In genomic region chr4:1462009-1462767, GRCh38 we compare ENCODE assay signal across 20 cellular contexts. TPM values are rescaled to one million over a fixed set of nuclear protein-coding genes. Genes with fewer than 3 reads are reported as not detected.
DNase-seq lines count a peak whose midpoint lies in the region; ATAC-seq and TF ChIP-seq lines count a peak whose summit lies in the region.
"Had no signal": no experiment of that assay in that cellular context is flagged by ENCODE, and none has a peak within 500 bp of the region (broad histone marks: within the 10 kb centered on the region; RNA-seq: fewer than 3 reads in every experiment).

No MANE protein-coding gene starts in this region.

- intact Hi-C loops in cardiac septum (cut with DNase I) (no loop called here), upper lobe of right lung (cut with DNase I) (loop anchor here (10.0 kb wide), 1 partner anchor 57 kb away; the partner anchor contains the start of gene NKX1-1), esophagus muscularis mucosa (cut with DNase I) (no loop called here), stomach (cut with DNase I; ENCODE audit: low total_unique reads) (no loop called here)

- H3F3A ChIP-seq in neural progenitor cell (ENCODE audit: low read depth), result no peaks in the 10 kb centered on the region

- no peaks in the 10 kb centered on the region for H4K20me1 ChIP-seq in neural progenitor cell (ENCODE audit: low read depth)

- H3K4me1 Mint-ChIP-seq in glutamatergic neuron (ENCODE audit: low read depth, unreplicated experiment) (peaks cover 8% of the 10 kb centered on the region), neural progenitor cell (peaks cover 17% of the 10 kb centered on the region)

- no peak overlapping the region for H3K4me2 ChIP-seq in neural progenitor cell
- H3K4me2 ChIP-seq: A549, PC-9 had no signal

- H3K4me1 ChIP-seq in right atrium auricular region (no peaks in the 10 kb centered on the region), neural progenitor cell (peaks cover 12% of the 10 kb centered on the region), upper lobe of right lung (no peaks in the 10 kb centered on the region), esophagus muscularis mucosa (no peaks in the 10 kb centered on the region), stomach (no peaks in the 10 kb centered on the region)
- H3K4me1 ChIP-seq: A549 had no signal

- no peak for ATAC-seq in upper lobe of right lung
- ATAC-seq: A549, HCT116 had no signal

- H3K36me3 Mint-ChIP-seq in glutamatergic neuron (ENCODE audit: unreplicated experiment), result peaks cover 3% of the 10 kb centered on the region
- H3K36me3 Mint-ChIP-seq in neural progenitor cell, result no peaks in the 10 kb centered on the region

- H3K9ac ChIP-seq in neural progenitor cell, result no peak overlapping the region

- H3K27ac ChIP-seq in right atrium auricular region (no peak overlapping the region), neural progenitor cell (no peak overlapping the region), upper lobe of right lung (no peak overlapping the region), esophagus muscularis mucosa (replicated peaks in 1 of 4) (no peak overlapping the region), stomach (no peak overlapping the region)
- H3K27ac ChIP-seq: A549, PC-9 had no signal

- H3K4me3 Mint-ChIP-seq in glutamatergic neuron (ENCODE audit: unreplicated experiment) (no peak overlapping the region), neural progenitor cell (no peak overlapping the region)

- H3K27me3 ChIP-seq in right atrium auricular region (no peaks in the 10 kb centered on the region), neural progenitor cell (peaks cover 14% of the 10 kb centered on the region), upper lobe of right lung (peaks cover 54% of the 10 kb centered on the region), esophagus muscularis mucosa (peaks cover 0 to 93% (median 5%) of the 10 kb centered on the region in 4 donors), stomach (peaks cover 8 to 91% (median 44%) of the 10 kb centered on the region in 3 donors)

- TF ChIP-seq EP300 in esophagus muscularis mucosa (IDR thresholded peaks at IDR 0.05), result no peak
- TF ChIP-seq EP300 in stomach (IDR thresholded peaks at IDR 0.05), result no peak

- H3K9me3 ChIP-seq in right atrium auricular region (no peaks in the 10 kb centered on the region), neural progenitor cell (ENCODE audit: low read depth) (no peaks in the 10 kb centered on the region), upper lobe of right lung (no peaks in the 10 kb centered on the region), esophagus muscularis mucosa (no peaks in the 10 kb centered on the region), stomach (no peaks in the 10 kb centered on the region)
- H3K9me3 ChIP-seq: A549 had no signal

- 56% methylated on average over 18 of the region's 31 CpGs for WGBS in esophagus muscularis mucosa
- 36 to 55% (median 42%) methylated on average over 20 to 31 of the region's 31 CpGs for WGBS in stomach, 5 donors

- H3K27ac Mint-ChIP-seq in glutamatergic neuron (ENCODE audit: unreplicated experiment) (peak overlapping the region; percentile 55), neural progenitor cell (peak overlapping the region; percentile 81)

- peaks cover 8% of the 10 kb centered on the region for H3K9me3 Mint-ChIP-seq in glutamatergic neuron (ENCODE audit: unreplicated experiment)
- no peaks in the 10 kb centered on the region for H3K9me3 Mint-ChIP-seq in neural progenitor cell

- H3K79me2 ChIP-seq in neural progenitor cell (ENCODE audit: low read depth), result no peaks in the 10 kb centered on the region

- DNase-seq in cardiac septum (ENCODE audit: low spot score) (peak; percentile 74), right atrium auricular region (ENCODE audit: low spot score) (no peak), glutamatergic neuron (peak; percentile 55), neural progenitor cell (ENCODE audit: low spot score) (no peak), upper lobe of right lung (peak; percentile 52), NCI-H526 (lab: John Stamatoyannopoulos, UW) (no peak), esophagus muscularis mucosa (ENCODE audit: extremely low spot score) (no peak), stomach (no peak)
- DNase-seq: COR-L47, DMS153, KG1, NCI-H1048, NCI-H146, NCI-H2081 treated with DMSO at 0.1 percent for 48 hours, NCI-H510A, PC-9 had no signal

- H3K27me3 Mint-ChIP-seq in glutamatergic neuron (ENCODE audit: unreplicated experiment) (peaks cover 9% of the 10 kb centered on the region), neural progenitor cell (ENCODE audit: insufficient read depth, low read depth) (peaks cover 9% of the 10 kb centered on the region)

- H3K36me3 ChIP-seq in right atrium auricular region (no peaks in the 10 kb centered on the region), neural progenitor cell (no peaks in the 10 kb centered on the region), upper lobe of right lung (no peaks in the 10 kb centered on the region), esophagus muscularis mucosa (no peaks in the 10 kb centered on the region), stomach (no peaks in the 10 kb centered on the region)

- TF ChIP-seq CTCF in right atrium auricular region (IDR thresholded peaks at IDR 0.05) (no peak), glutamatergic neuron (IDR thresholded peaks at IDR 0.05; ENCODE audit: partially characterized antibody, unreplicated experiment) (no peak), neural progenitor cell (IDR thresholded peaks at IDR 0.05) (no peak), upper lobe of right lung (IDR thresholded peaks at IDR 0.05) (no peak), esophagus muscularis mucosa (IDR thresholded peaks at IDR 0.05) (no peak), stomach (IDR thresholded peaks at IDR 0.05) (no peak)

- TF ChIP-seq POLR2A in esophagus muscularis mucosa (IDR thresholded peaks at IDR 0.05; ENCODE audit: low read depth) (no peak), stomach (IDR thresholded peaks at IDR 0.05) (no peak)

- no peak overlapping the region for H3K4me3 ChIP-seq in right atrium auricular region
- H3K4me3 ChIP-seq in neural progenitor cell, result no peak overlapping the region
- H3K4me3 ChIP-seq in upper lobe of right lung, result no peak overlapping the region
- H3K4me3 ChIP-seq in esophagus muscularis mucosa, result no peak overlapping the region
- no peak overlapping the region for H3K4me3 ChIP-seq in stomach
- H3K4me3 ChIP-seq: A549, PC-9 had no signal

- H2AFZ ChIP-seq in neural progenitor cell (replicated peaks), result no peak overlapping the region
- H2AFZ ChIP-seq: PC-9 had no signal

RNA-seq across cellular contexts. Expression of gene NKX1-1, which starts 55.9 kb away (rescaled TPM):
- total RNA-seq in cardiac septum, result not detected
- not detected for total RNA-seq in right atrium auricular region
- total RNA-seq in glutamatergic neuron (ENCODE audit: unreplicated experiment), result not detected
- not detected in 2 replicates for total RNA-seq in neural progenitor cell (ENCODE audit: low replicate concordance)
- total RNA-seq in upper lobe of right lung, result not detected
- total RNA-seq in esophagus muscularis mucosa, result not detected
- not detected for total RNA-seq in stomach
- not detected for polyA plus RNA-seq in stomach
- total RNA-seq: M059J, PC-9, SK-MEL-5 had no signal
- polyA plus RNA-seq: A549 had no signal

Comparison
In these comparisons a context has a peak if more than half of its experiments do, and no peak if none do; other contexts are left out.
1. DNase-seq: peak in cardiac septum (single experiment), glutamatergic neuron (single experiment) and upper lobe of right lung (single experiment); none in right atrium auricular region (single experiment), neural progenitor cell (single experiment), NCI-H526 (0 of 2), esophagus muscularis mucosa (single experiment) and stomach (single experiment).